Comparison of ENCODE assay signal across 1 cellular context in genomic region chr3:133745981-133746721, GRCh38.
TF ChIP-seq lines count a peak whose summit lies in the region.

TSS of gene TF (plus strand) at chr3:133746393. CDS start at chr3:133746441, 48 bp downstream.

TF ChIP-seq in GM23338, 12 proteins besides CTCF, POLR2A, EP300 and RAD21 (continued from another document):
- TF ChIP-seq ZNF462 (CRISPR knock-in tag; IDR thresholded peaks at IDR 0.05) (no peak), POLR2AphosphoS5 (IDR thresholded peaks at IDR 0.05; ENCODE audit: low read depth) (no peak), CREB1 (CRISPR knock-in tag; IDR thresholded peaks at IDR 0.05; ENCODE audit: low read depth) (no peak), STAT1 (IDR thresholded peaks at IDR 0.05; ENCODE audit: unreplicated experiment) (no peak), ZNF331 (CRISPR knock-in tag; IDR thresholded peaks at IDR 0.05; ENCODE audit: low read depth) (no peak), EZH2phosphoT487 (IDR thresholded peaks at IDR 0.05; ENCODE audit: unreplicated experiment) (no peak), ZNF114 (CRISPR knock-in tag; IDR thresholded peaks at IDR 0.05) (no peak)
- TF ChIP-seq, protein P1, sequence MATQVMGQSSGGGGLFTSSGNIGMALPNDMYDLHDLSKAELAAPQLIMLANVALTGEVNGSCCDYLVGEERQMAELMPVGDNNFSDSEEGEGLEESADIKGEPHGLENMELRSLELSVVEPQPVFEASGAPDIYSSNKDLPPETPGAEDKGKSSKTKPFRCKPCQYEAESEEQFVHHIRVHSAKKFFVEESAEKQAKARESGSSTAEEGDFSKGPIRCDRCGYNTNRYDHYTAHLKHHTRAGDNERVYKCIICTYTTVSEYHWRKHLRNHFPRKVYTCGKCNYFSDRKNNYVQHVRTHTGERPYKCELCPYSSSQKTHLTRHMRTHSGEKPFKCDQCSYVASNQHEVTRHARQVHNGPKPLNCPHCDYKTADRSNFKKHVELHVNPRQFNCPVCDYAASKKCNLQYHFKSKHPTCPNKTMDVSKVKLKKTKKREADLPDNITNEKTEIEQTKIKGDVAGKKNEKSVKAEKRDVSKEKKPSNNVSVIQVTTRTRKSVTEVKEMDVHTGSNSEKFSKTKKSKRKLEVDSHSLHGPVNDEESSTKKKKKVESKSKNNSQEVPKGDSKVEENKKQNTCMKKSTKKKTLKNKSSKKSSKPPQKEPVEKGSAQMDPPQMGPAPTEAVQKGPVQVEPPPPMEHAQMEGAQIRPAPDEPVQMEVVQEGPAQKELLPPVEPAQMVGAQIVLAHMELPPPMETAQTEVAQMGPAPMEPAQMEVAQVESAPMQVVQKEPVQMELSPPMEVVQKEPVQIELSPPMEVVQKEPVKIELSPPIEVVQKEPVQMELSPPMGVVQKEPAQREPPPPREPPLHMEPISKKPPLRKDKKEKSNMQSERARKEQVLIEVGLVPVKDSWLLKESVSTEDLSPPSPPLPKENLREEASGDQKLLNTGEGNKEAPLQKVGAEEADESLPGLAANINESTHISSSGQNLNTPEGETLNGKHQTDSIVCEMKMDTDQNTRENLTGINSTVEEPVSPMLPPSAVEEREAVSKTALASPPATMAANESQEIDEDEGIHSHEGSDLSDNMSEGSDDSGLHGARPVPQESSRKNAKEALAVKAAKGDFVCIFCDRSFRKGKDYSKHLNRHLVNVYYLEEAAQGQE (IDR thresholded peaks at IDR 0.05; ENCODE audit: unreplicated experiment), result no peak
